In the genomic region with DNA sequence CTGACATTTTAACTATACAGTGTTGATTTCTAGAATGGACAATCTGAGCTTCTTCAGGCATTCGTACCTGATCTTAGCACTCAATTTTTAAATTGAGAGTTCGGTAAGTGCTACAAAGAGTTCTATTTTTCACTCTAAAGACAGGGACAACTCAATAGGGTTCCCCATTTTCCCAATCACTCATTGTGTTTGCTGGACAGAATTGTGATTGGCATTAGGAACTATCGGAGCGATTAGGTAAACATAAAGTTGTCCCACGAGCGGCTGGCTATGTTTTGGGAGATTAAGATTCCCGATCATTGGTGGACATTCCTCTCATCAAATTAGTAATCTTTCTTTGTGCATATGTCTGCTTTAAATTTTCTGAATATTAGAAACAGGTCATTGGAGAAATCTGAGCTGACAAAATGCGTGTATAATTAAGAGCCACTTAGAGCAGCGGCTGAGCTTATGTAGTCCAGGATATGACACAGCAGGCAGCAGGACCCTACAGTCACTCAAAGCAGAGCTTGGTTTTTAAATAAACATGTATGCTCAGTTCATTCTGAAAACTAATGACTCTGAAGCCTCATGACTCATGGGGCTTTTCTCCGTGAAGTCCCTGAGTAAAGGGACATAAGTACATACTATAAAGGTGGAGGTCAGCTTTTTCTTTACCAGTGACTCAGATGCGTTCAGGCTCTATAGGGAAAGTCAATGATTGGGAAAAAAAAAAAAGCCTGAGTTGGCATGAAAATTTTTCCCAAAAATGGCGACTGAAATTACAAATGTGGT, we compare ENCODE assay signal across 9 cellular contexts.
DNase-seq lines count a peak whose midpoint lies in the region; ATAC-seq and TF ChIP-seq lines count a peak whose summit lies in the region.
"Had no signal": no experiment of that assay in that cellular context is flagged by ENCODE, and none has a peak within 500 bp of the region (broad histone marks: within the 10 kb centered on the region; RNA-seq: fewer than 3 reads in every experiment).

No MANE protein-coding gene starts in this region.

- no peak overlapping the region for H4K8ac ChIP-seq in mesendoderm (ENCODE audit: low read depth, low read length)

- TF ChIP-seq CTCF in PC-9 (conservative IDR thresholded peaks at IDR 0.05), result no peak

- BruUV-seq in PC-9 (replicated peaks; lab: Mats Ljungman, UMichigan), result no TSS peak

- H3K27me3 ChIP-seq in PC-9 (ENCODE audit: insufficient read depth, low read depth), result no peaks in the 10 kb centered on the region
- no peaks in the 10 kb centered on the region for H3K27me3 ChIP-seq in mesendoderm (ENCODE audit: insufficient read depth, low read length, poor library complexity)
- no peaks in the 10 kb centered on the region for H3K27me3 ChIP-seq in CD8-positive, alpha-beta memory T cell (ENCODE audit: insufficient read depth, low read length, poor library complexity, severe bottlenecking)

- POLR2A ChIA-PET in PC-9 (lab: Charles Lee; ENCODE audit: unreplicated experiment), result no interaction called here
- POLR2A ChIA-PET in CD8-positive, alpha-beta memory T cell (lab: Charles Lee), result no interaction called here

- H3K79me2 ChIP-seq in PC-9 (ENCODE audit: low read depth), result no peaks in the 10 kb centered on the region
- H3K79me2 ChIP-seq in mesendoderm (ENCODE audit: control insufficient read depth, insufficient read depth, low read length), result no peaks in the 10 kb centered on the region

- no peaks in the 10 kb centered on the region for H3K79me1 ChIP-seq in mesendoderm (ENCODE audit: low read length)

- H3K9me3 ChIP-seq in PC-9 (ENCODE audit: insufficient read depth, low read depth), result no peaks in the 10 kb centered on the region
- no peaks in the 10 kb centered on the region for H3K9me3 ChIP-seq in CD8-positive, alpha-beta memory T cell (ENCODE audit: low read length)

- no peaks in the 10 kb centered on the region for H3K9me3 Mint-ChIP-seq in CD8-positive, alpha-beta memory T cell
- no peaks in the 10 kb centered on the region for H3K9me3 Mint-ChIP-seq in activated naive CD4-positive, alpha-beta T cell treated with anti-CD3 and anti-CD28 coated beads, Interleukin-2, amount 10 ng/mL, durations not matched to agents 7 days and 5 days
- H3K9me3 Mint-ChIP-seq: T-helper 1 cell treated with Interleukin-12 subunit alpha and Interleukin-12 subunit beta and Interleukin-4 antibody, amounts not matched to agents 30 μg/mL and 1 μg/mL, for 36 hours had no signal

- no CpG with 5 or more reads among the region's 12 CpGs for WGBS in mesendoderm (ENCODE audit: extremely low coverage, insufficient coverage, low lambda C conversion rate)

- no peak overlapping the region for H3K18ac ChIP-seq in mesendoderm (ENCODE audit: low read length)

- peak; percentile 97 for ATAC-seq in HG03097 (IDR thresholded peaks at IDR 0.05; ENCODE audit: low FRiP score, unreplicated experiment)

- intact Hi-C loops in PC-9 (cut with micrococcal nuclease; ENCODE audit: unreplicated experiment), result no loop called here

- H2AK5ac ChIP-seq in mesendoderm (ENCODE audit: low read length), result no peak overlapping the region

- H3K27ac ChIP-seq in PC-9, result no peak overlapping the region
- no peak overlapping the region for H3K27ac ChIP-seq in mesendoderm (ENCODE audit: low read depth, low read length)
- no peak overlapping the region for H3K27ac ChIP-seq in CD8-positive, alpha-beta memory T cell (ENCODE audit: low read depth, low read length)

- H3K4me2 ChIP-seq in PC-9 (no peak overlapping the region), mesendoderm (ENCODE audit: low read length) (no peak overlapping the region)

- H2BK5ac ChIP-seq in mesendoderm (ENCODE audit: low read length), result no peak overlapping the region

- H2AFZ ChIP-seq in PC-9, result 0 out of 2 replicates have a peak overlapping the region, but pooled peaks have one; percentile 15

- no peak overlapping the region for H3K4ac ChIP-seq in mesendoderm (ENCODE audit: low read depth, low read length)

- no peak overlapping the region for H3K4me3 Mint-ChIP-seq in CD8-positive, alpha-beta memory T cell
- no peak overlapping the region for H3K4me3 Mint-ChIP-seq in activated naive CD4-positive, alpha-beta T cell treated with anti-CD3 and anti-CD28 coated beads, Interleukin-2, amount 10 ng/mL, durations not matched to agents 7 days and 5 days
- H3K4me3 Mint-ChIP-seq: T-helper 1 cell treated with Interleukin-12 subunit alpha and Interleukin-12 subunit beta and Interleukin-4 antibody, amounts not matched to agents 30 μg/mL and 1 μg/mL, for 36 hours had no signal

- no peaks in the 10 kb centered on the region for H3K4me1 ChIP-seq in PC-9 (replicated peaks; ENCODE audit: insufficient read depth)
- no peaks in the 10 kb centered on the region for H3K4me1 ChIP-seq in mesendoderm (ENCODE audit: control insufficient read depth, low read depth, low read length)
- H3K4me1 ChIP-seq in CD8-positive, alpha-beta memory T cell (ENCODE audit: insufficient read depth, low read length), result no peaks in the 10 kb centered on the region

- peak; percentile 64 for DNase-seq in NCI-H2029 (lab: John Stamatoyannopoulos, UW)
- DNase-seq in NCI-H2029 treated with DMSO at 0.1 percent for 48 hours (lab: John Stamatoyannopoulos, UW), result no peak
- DNase-seq in PC-9, result peak; percentile 7 to 61
- DNase-seq in mesendoderm, result peak; percentile 3
- DNase-seq in globus pallidus (ENCODE audit: low spot score), result no peak
- DNase-seq in CD8-positive, alpha-beta memory T cell, result no peak
- no peak for DNase-seq in activated naive CD4-positive, alpha-beta T cell treated with anti-CD3 and anti-CD28 coated beads, Interleukin-2, amount 10 ng/mL, durations not matched to agents 7 days and 5 days

- H3K27ac Mint-ChIP-seq in CD8-positive, alpha-beta memory T cell, result no peak overlapping the region
- H3K27ac Mint-ChIP-seq in activated naive CD4-positive, alpha-beta T cell treated with anti-CD3 and anti-CD28 coated beads, Interleukin-2, amount 10 ng/mL, durations not matched to agents 7 days and 5 days, result no peak overlapping the region
- H3K27ac Mint-ChIP-seq: T-helper 1 cell treated with Interleukin-12 subunit alpha and Interleukin-12 subunit beta and Interleukin-4 antibody, amounts not matched to agents 30 μg/mL and 1 μg/mL, for 36 hours had no signal

- H3K9me2 ChIP-seq in PC-9 (ENCODE audit: insufficient read depth), result no peaks in the 10 kb centered on the region

- H2BK120ac ChIP-seq in mesendoderm (ENCODE audit: low read depth, low read length), result no peak overlapping the region

- H4K20me1 ChIP-seq in PC-9 (ENCODE audit: insufficient read depth), result no peaks in the 10 kb centered on the region

- H3K4me3 ChIP-seq in PC-9 (no peak overlapping the region), mesendoderm (ENCODE audit: low read length) (no peak overlapping the region)
- no peak overlapping the region for H3K4me3 ChIP-seq in CD8-positive, alpha-beta memory T cell (ENCODE audit: low read length)

- H2BK15ac ChIP-seq in mesendoderm (replicated peaks; ENCODE audit: low read depth), result no peak overlapping the region

- CTCF ChIA-PET in PC-9 (lab: Charles Lee), result no interaction called here
- CTCF ChIA-PET in CD8-positive, alpha-beta memory T cell (lab: Charles Lee), result no interaction called here
- CTCF ChIA-PET in activated naive CD4-positive, alpha-beta T cell treated with anti-CD3 and anti-CD28 coated beads, Interleukin-2, amount 10 ng/mL, durations not matched to agents 7 days and 5 days (lab: Charles Lee), result no interaction called here

- H3K9ac ChIP-seq in mesendoderm (ENCODE audit: low read length), result no peak overlapping the region

- no peak overlapping the region for H3K56ac ChIP-seq in mesendoderm (ENCODE audit: low read length)

- H3K36me3 ChIP-seq in PC-9 (ENCODE audit: low read depth) (no peaks in the 10 kb centered on the region), mesendoderm (ENCODE audit: control insufficient read depth, insufficient read depth, low read length) (no peaks in the 10 kb centered on the region)
- no peaks in the 10 kb centered on the region for H3K36me3 ChIP-seq in CD8-positive, alpha-beta memory T cell (ENCODE audit: insufficient read depth, low read length)

- no peaks in the 10 kb centered on the region for H3K4me1 Mint-ChIP-seq in CD8-positive, alpha-beta memory T cell
- no peaks in the 10 kb centered on the region for H3K4me1 Mint-ChIP-seq in activated naive CD4-positive, alpha-beta T cell treated with anti-CD3 and anti-CD28 coated beads, Interleukin-2, amount 10 ng/mL, durations not matched to agents 7 days and 5 days

- H3K36me3 Mint-ChIP-seq in CD8-positive, alpha-beta memory T cell, result no peaks in the 10 kb centered on the region
- H3K36me3 Mint-ChIP-seq in activated naive CD4-positive, alpha-beta T cell treated with anti-CD3 and anti-CD28 coated beads, Interleukin-2, amount 10 ng/mL, durations not matched to agents 7 days and 5 days, result no peaks in the 10 kb centered on the region

- H4K5ac ChIP-seq in mesendoderm (ENCODE audit: low read length), result no peak overlapping the region

- no peaks in the 10 kb centered on the region for H3F3A ChIP-seq in PC-9 (ENCODE audit: insufficient read depth, low read depth)

- no peak overlapping the region for H3K23ac ChIP-seq in mesendoderm (ENCODE audit: low read length)

- H3K27me3 Mint-ChIP-seq in CD8-positive, alpha-beta memory T cell, result no peaks in the 10 kb centered on the region
- no peaks in the 10 kb centered on the region for H3K27me3 Mint-ChIP-seq in activated naive CD4-positive, alpha-beta T cell treated with anti-CD3 and anti-CD28 coated beads, Interleukin-2, amount 10 ng/mL, durations not matched to agents 7 days and 5 days

Comparison
In these comparisons a context has a peak if more than half of its experiments do, and no peak if none do; other contexts are left out.
1. DNase-seq: peak in NCI-H2029 (single experiment), PC-9 (2 of 2) and mesendoderm (single experiment); none in NCI-H2029 treated with DMSO at 0.1 percent for 48 hours (single experiment), globus pallidus (single experiment), CD8-positive, alpha-beta memory T cell (0 of 5) and activated naive CD4-positive, alpha-beta T cell treated with anti-CD3 and anti-CD28 coated beads, Interleukin-2, amount 10 ng/mL, durations not matched to agents 7 days and 5 days (single experiment).